Comparison of ENCODE assay signal across 17 cellular contexts in genomic region chr10:58807631-58808024, GRCh38.
DNase-seq lines count a peak whose midpoint lies in the region; ATAC-seq and TF ChIP-seq lines count a peak whose summit lies in the region.
"Had no signal": no experiment of that assay in that cellular context is flagged by ENCODE, and none has a peak within 500 bp of the region (broad histone marks: within the 10 kb centered on the region; RNA-seq: fewer than 3 reads in every experiment).

No MANE protein-coding gene starts in this region.

- no peak overlapping the region for H2BK15ac ChIP-seq in neuronal stem cell (ENCODE audit: low read length)

- H4K91ac ChIP-seq in neuronal stem cell (ENCODE audit: low read depth, low read length, poor library complexity) = no peak overlapping the region

- no peak overlapping the region for H2AK5ac ChIP-seq in neuronal stem cell (ENCODE audit: low read depth, low read length)

- H3K36me3 ChIP-seq in RWPE2 (ENCODE audit: low read depth) = peaks cover 12% of the 10 kb centered on the region; the same call in 1 of the 2 replicates
- no peaks in the 10 kb centered on the region for H3K36me3 ChIP-seq in neuronal stem cell (replicated peaks in 1 of 2; ENCODE audit: control insufficient read depth in 2 of 2, insufficient read depth in 2 of 2, low read length in 2 of 2)
- H3K36me3 ChIP-seq: tibial nerve had no signal

- DNase-seq in GM04503 (ENCODE audit: low read depth) = peak; percentile 66
- DNase-seq in RWPE2 (ENCODE audit: low spot score) = no peak
- peak; percentile 54 to 69 for DNase-seq in foreskin keratinocyte
- DNase-seq in renal cortical epithelial cell (ENCODE audit: low read depth) = peak; percentile 75
- DNase-seq in neuronal stem cell (ENCODE audit: low spot score) = no peak
- DNase-seq in activated CD4-positive, alpha-beta T cell treated with anti-CD3 and anti-CD28 coated beads for 1 hour = no peak
- DNase-seq in posterior cingulate gyrus = no peak
- DNase-seq in NCI-H187 (lab: John Stamatoyannopoulos, UW) = no peak
- DNase-seq: activated CD4-positive, alpha-beta T cell treated with anti-CD3 and anti-CD28 coated beads, Interleukin-2, amount 50 U/mL, for 48 hours; activated naive CD4-positive, alpha-beta T cell treated with anti-CD3 and anti-CD28 coated beads, Interleukin-2, amount 50 U/mL, for 16 hours; COR-L47; kidney; MM.1S; T-helper 9 cell had no signal

- no peak overlapping the region for H3K14ac ChIP-seq in neuronal stem cell (ENCODE audit: low read length)

- H3K9ac ChIP-seq in neuronal stem cell (ENCODE audit: low read depth, low read length, poor library complexity) = no peak overlapping the region

- H3K23ac ChIP-seq in neuronal stem cell (ENCODE audit: low read depth, low read length, poor library complexity) = no peak overlapping the region

- H3K27ac ChIP-seq in RWPE2 (ENCODE audit: poor library complexity, severe bottlenecking) = peak overlapping the region; percentile 34
- peak overlapping the region; percentile 73 for H3K27ac ChIP-seq in foreskin keratinocyte
- no peak overlapping the region for H3K27ac ChIP-seq in neuronal stem cell (replicated peaks; ENCODE audit: low read length)
- H3K27ac ChIP-seq: HL-60 had no signal

- H2BK5ac ChIP-seq in neuronal stem cell (ENCODE audit: low read length) = no peak overlapping the region

- no peak overlapping the region for H3K4ac ChIP-seq in neuronal stem cell (ENCODE audit: low read length)

- no peak overlapping the region for H4K8ac ChIP-seq in neuronal stem cell (ENCODE audit: low read depth, low read length)

- no peak overlapping the region for H2BK12ac ChIP-seq in neuronal stem cell (ENCODE audit: low read length)

- WGBS in neuronal stem cell (ENCODE audit: extremely low coverage in 2 of 2, insufficient read length in 2 of 2, insufficient replicate concordance in 1 of 2), 2 donors = no CpG with 5 or more reads among the region's 4 CpGs

- no peak overlapping the region for H3K4me2 ChIP-seq in neuronal stem cell (ENCODE audit: insufficient read depth, low read length, poor library complexity, severe bottlenecking)

- peaks cover 12% of the 10 kb centered on the region for H3K4me1 ChIP-seq in RWPE2 (ENCODE audit: insufficient read depth, poor library complexity, severe bottlenecking)
- H3K4me1 ChIP-seq in foreskin keratinocyte = peaks cover 29% of the 10 kb centered on the region
- no peaks in the 10 kb centered on the region for H3K4me1 ChIP-seq in neuronal stem cell (ENCODE audit: control insufficient read depth in 2 of 2, insufficient read depth in 1 of 2, low read depth in 1 of 2, low read length in 2 of 2)

- H3K4me3 ChIP-seq in RWPE2 (ENCODE audit: severe bottlenecking) (no peak overlapping the region), neuronal stem cell (ENCODE audit: low read length in 2 of 2) (no peak overlapping the region)
- H3K4me3 ChIP-seq: tibial nerve had no signal

- TF ChIP-seq CTCF in RWPE2 (IDR thresholded peaks at IDR 0.05; ENCODE audit: poor library complexity, severe bottlenecking) = peak; percentile 7
- TF ChIP-seq CTCF in foreskin keratinocyte (conservative IDR thresholded peaks at IDR 0.05) = peak; percentile 59

- H3K27me3 ChIP-seq in RWPE2 (ENCODE audit: insufficient read depth, poor library complexity, severe bottlenecking) = no peaks in the 10 kb centered on the region
- no peaks in the 10 kb centered on the region for H3K27me3 ChIP-seq in foreskin keratinocyte
- H3K27me3 ChIP-seq in neuronal stem cell (ENCODE audit: control insufficient read depth in 3 of 3, insufficient read depth in 3 of 3, low read depth in 1 of 3, low read length in 3 of 3) = no peaks in the 10 kb centered on the region
- H3K27me3 ChIP-seq: tibial nerve had no signal

- ATAC-seq in RWPE2 (ENCODE audit: low read depth) = peak; percentile 98
- ATAC-seq in foreskin keratinocyte = peak; percentile 96
- ATAC-seq: natural killer cell treated with Interleukin-12 subunit alpha and Interleukin-12 subunit beta and Interleukin-15 and Interleukin-18, amount 100 ng/mL, for 72 hours had no signal

- no peak overlapping the region for H2AFZ ChIP-seq in neuronal stem cell (ENCODE audit: low read length)

- H3K18ac ChIP-seq in neuronal stem cell (ENCODE audit: low read length) = no peak overlapping the region

- H2BK120ac ChIP-seq in neuronal stem cell (ENCODE audit: low read depth, low read length) = no peak overlapping the region

- H3K9me3 ChIP-seq in RWPE2 (ENCODE audit: severe bottlenecking) (no peaks in the 10 kb centered on the region), neuronal stem cell (replicated peaks in 1 of 2; ENCODE audit: control insufficient read depth in 2 of 2, insufficient read depth in 1 of 2, low read depth in 1 of 2, low read length in 2 of 2) (no peaks in the 10 kb centered on the region)
- H3K9me3 ChIP-seq: tibial nerve had no signal

- intact Hi-C loops in posterior cingulate gyrus (cut with DNase I) = no loop called here

- H3K79me1 ChIP-seq in neuronal stem cell (ENCODE audit: low read depth, low read length) = no peaks in the 10 kb centered on the region

Comparison
In these comparisons a context has a peak if more than half of its experiments do, and no peak if none do; other contexts are left out.
1. DNase-seq: peak in GM04503 (single experiment), foreskin keratinocyte (2 of 2) and renal cortical epithelial cell (single experiment); none in RWPE2 (single experiment), neuronal stem cell (single experiment), activated CD4-positive, alpha-beta T cell treated with anti-CD3 and anti-CD28 coated beads for 1 hour (single experiment), posterior cingulate gyrus (0 of 10) and NCI-H187 (0 of 2).